In the genomic region with DNA sequence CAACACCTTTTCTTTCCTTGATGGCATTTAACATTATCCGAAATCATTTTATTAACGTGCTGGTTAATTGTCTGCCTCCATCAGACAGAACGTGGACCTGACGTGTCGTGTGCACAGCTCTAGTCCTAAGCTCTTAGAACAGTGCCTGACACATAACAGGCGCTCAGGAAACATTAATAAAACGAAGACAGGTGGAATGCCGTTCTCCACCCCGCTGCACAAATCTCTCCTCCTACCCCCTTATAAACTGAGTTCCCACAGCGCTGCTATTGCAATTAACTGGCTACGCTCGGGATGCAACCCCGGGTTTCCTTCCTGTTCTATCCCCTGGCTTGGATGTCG, we compare ENCODE assay signal across 7 cellular contexts. TPM values are rescaled to one million over a fixed set of nuclear protein-coding genes. Genes with fewer than 3 reads are reported as not detected.
DNase-seq lines count a peak whose midpoint lies in the region; ATAC-seq and TF ChIP-seq lines count a peak whose summit lies in the region.

No MANE protein-coding gene starts in this region.

- peaks cover 22% of the 10 kb centered on the region for H3K4me1 Mint-ChIP-seq in activated naive CD8-positive, alpha-beta T cell treated with anti-CD3 and anti-CD28 coated beads, Interleukin-2, amount 10 ng/mL, durations not matched to agents 7 days and 5 days
- H3K4me1 Mint-ChIP-seq in stimulated activated memory B cell treated with anti-CD40 and anti-IgM and Interleukin-4, amounts not matched to agents 10 μg/mL and 1 μg/mL and 100 μg/mL, for 72 hours: peaks cover 50% of the 10 kb centered on the region

- H3K4me3 ChIP-seq in iPS-18c (ENCODE audit: insufficient read depth, low read depth, low read length): peak overlapping the region; percentile 84

- DNase-seq in HEK293T (ENCODE audit: extremely low spot score): peak; percentile 20
- peak; percentile 20 for DNase-seq in NCI-H146 treated with DMSO at 0.1 percent for 48 hours (lab: John Stamatoyannopoulos, UW; ENCODE audit: unreplicated experiment)
- no peak for DNase-seq in activated naive CD8-positive, alpha-beta T cell treated with anti-CD3 and anti-CD28 coated beads, Interleukin-2, amount 10 ng/mL, durations not matched to agents 7 days and 5 days
- DNase-seq in HuH-7 (ENCODE audit: low spot score): no peak

- POLR2A ChIA-PET in HEK293T (lab: Yijun Ruan, JAX): interaction anchor here (1.0 kb wide), 2 partner anchors 54 to 247 kb away, joined by 3 read pairs; no protein-coding TSS in a partner anchor
- POLR2A ChIA-PET in activated naive CD8-positive, alpha-beta T cell treated with anti-CD3 and anti-CD28 coated beads, Interleukin-2, amount 10 ng/mL, durations not matched to agents 7 days and 5 days (lab: Charles Lee): interaction anchor here (0.7 kb wide), 1 partner anchor 205 kb away, joined by 3 read pairs; no protein-coding TSS in a partner anchor

- H3K9me3 Mint-ChIP-seq in activated naive CD8-positive, alpha-beta T cell treated with anti-CD3 and anti-CD28 coated beads, Interleukin-2, amount 10 ng/mL, durations not matched to agents 7 days and 5 days: no peaks in the 10 kb centered on the region
- H3K9me3 Mint-ChIP-seq in stimulated activated memory B cell treated with anti-CD40 and anti-IgM and Interleukin-4, amounts not matched to agents 10 μg/mL and 1 μg/mL and 100 μg/mL, for 72 hours: no peaks in the 10 kb centered on the region

- ATAC-seq in GM18498 (IDR thresholded peaks at IDR 0.05; ENCODE audit: unreplicated experiment): peak; percentile 9
- peak; percentile 15 for ATAC-seq in activated naive CD8-positive, alpha-beta T cell treated with anti-CD3 and anti-CD28 coated beads, Interleukin-2, amount 10 ng/mL, durations not matched to agents 7 days and 5 days (ENCODE audit: low read depth)
- peak; percentile 17 for ATAC-seq in stimulated activated memory B cell treated with anti-CD40 and anti-IgM and Interleukin-4, amounts not matched to agents 10 μg/mL and 1 μg/mL and 100 μg/mL, for 72 hours

- peaks cover 2% of the 10 kb centered on the region for H3K36me3 Mint-ChIP-seq in activated naive CD8-positive, alpha-beta T cell treated with anti-CD3 and anti-CD28 coated beads, Interleukin-2, amount 10 ng/mL, durations not matched to agents 7 days and 5 days
- peaks cover 8% of the 10 kb centered on the region for H3K36me3 Mint-ChIP-seq in stimulated activated memory B cell treated with anti-CD40 and anti-IgM and Interleukin-4, amounts not matched to agents 10 μg/mL and 1 μg/mL and 100 μg/mL, for 72 hours

- H3K27ac Mint-ChIP-seq in activated naive CD8-positive, alpha-beta T cell treated with anti-CD3 and anti-CD28 coated beads, Interleukin-2, amount 10 ng/mL, durations not matched to agents 7 days and 5 days: peak overlapping the region; percentile 98
- peak overlapping the region; percentile 99 for H3K27ac Mint-ChIP-seq in stimulated activated memory B cell treated with anti-CD40 and anti-IgM and Interleukin-4, amounts not matched to agents 10 μg/mL and 1 μg/mL and 100 μg/mL, for 72 hours

- CTCF ChIA-PET in HEK293T (lab: Yijun Ruan, JAX): interaction anchor here (0.9 kb wide), 1 partner anchor 26 kb away, joined by 3 read pairs; no protein-coding TSS in a partner anchor

- H3K27me3 Mint-ChIP-seq in activated naive CD8-positive, alpha-beta T cell treated with anti-CD3 and anti-CD28 coated beads, Interleukin-2, amount 10 ng/mL, durations not matched to agents 7 days and 5 days: no peaks in the 10 kb centered on the region
- no peaks in the 10 kb centered on the region for H3K27me3 Mint-ChIP-seq in stimulated activated memory B cell treated with anti-CD40 and anti-IgM and Interleukin-4, amounts not matched to agents 10 μg/mL and 1 μg/mL and 100 μg/mL, for 72 hours

- H3K4me3 Mint-ChIP-seq in activated naive CD8-positive, alpha-beta T cell treated with anti-CD3 and anti-CD28 coated beads, Interleukin-2, amount 10 ng/mL, durations not matched to agents 7 days and 5 days: peak overlapping the region; percentile 98
- peak overlapping the region; percentile 97 for H3K4me3 Mint-ChIP-seq in stimulated activated memory B cell treated with anti-CD40 and anti-IgM and Interleukin-4, amounts not matched to agents 10 μg/mL and 1 μg/mL and 100 μg/mL, for 72 hours

- H3K9me3 ChIP-seq in iPS-18c (ENCODE audit: control insufficient read depth, insufficient read depth, low read length): peaks cover 2% of the 10 kb centered on the region

TF ChIP-seq in HEK293T, 16 proteins besides CTCF, POLR2A, EP300 and RAD21:
- no peak for TF ChIP-seq BHLHE40 (IDR thresholded peaks at IDR 0.05; ENCODE audit: borderline replicate concordance)
- TF ChIP-seq TARDBP (IDR thresholded peaks at IDR 0.05): no peak
- no peak for TF ChIP-seq ARNT (IDR thresholded peaks at IDR 0.05)
- TF ChIP-seq ELF4 (IDR thresholded peaks at IDR 0.05): no peak
- no peak for TF ChIP-seq SUZ12 (IDR thresholded peaks at IDR 0.05)
- no peak for TF ChIP-seq SP1 (IDR thresholded peaks at IDR 0.05)
- TF ChIP-seq FOXM1 (IDR thresholded peaks at IDR 0.05; ENCODE audit: borderline replicate concordance): no peak
- TF ChIP-seq L3MBTL2 (conservative IDR thresholded peaks at IDR 0.05): no peak
- no peak for TF ChIP-seq NFRKB (IDR thresholded peaks at IDR 0.05)
- no peak for TF ChIP-seq LEF1 (IDR thresholded peaks at IDR 0.05; ENCODE audit: borderline replicate concordance)

RNA-seq across cellular contexts. Expression of a gene that starts 0.5 kb away (rescaled TPM):
- 10 to 100 TPM; 16.6 to 17.6 TPM for total RNA-seq in activated naive CD8-positive, alpha-beta T cell treated with anti-CD3 and anti-CD28 coated beads, Interleukin-2, amount 10 ng/mL, durations not matched to agents 7 days and 5 days

RNA-seq across cellular contexts. Expression of a gene that starts 16.1 kb away (rescaled TPM):
- total RNA-seq in activated naive CD8-positive, alpha-beta T cell treated with anti-CD3 and anti-CD28 coated beads, Interleukin-2, amount 10 ng/mL, durations not matched to agents 7 days and 5 days: not detected

Comparison
In these comparisons a context has a peak if more than half of its experiments do, and no peak if none do; other contexts are left out.
1. DNase-seq: peak in HEK293T (single experiment) and NCI-H146 treated with DMSO at 0.1 percent for 48 hours (single experiment); none in activated naive CD8-positive, alpha-beta T cell treated with anti-CD3 and anti-CD28 coated beads, Interleukin-2, amount 10 ng/mL, durations not matched to agents 7 days and 5 days (single experiment) and HuH-7 (single experiment).
2. Peak in every context shown above with its lines, with median percentiles within 50 percentile points of each other: ATAC-seq.